Comparison of ENCODE assay signal across 15 cellular contexts in the genomic region with DNA sequence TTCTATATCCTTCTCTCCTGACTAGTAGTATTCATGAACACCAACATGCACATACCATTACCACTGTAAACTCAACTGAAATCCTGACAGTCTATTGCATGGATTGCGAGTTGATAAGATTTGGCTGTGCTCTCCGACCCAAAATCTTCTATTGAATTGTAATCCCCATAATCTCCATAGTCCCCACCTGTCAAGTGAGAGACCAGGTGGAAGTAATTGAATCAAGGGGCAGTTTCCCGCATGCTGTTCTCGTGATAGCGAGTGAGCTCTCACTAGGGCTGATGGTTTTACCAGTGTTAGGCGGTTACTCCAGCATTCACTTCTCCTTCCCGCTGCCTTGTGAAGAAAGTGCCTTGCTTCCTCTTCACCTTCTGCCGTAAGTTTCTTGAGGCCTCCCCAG.
A peak's percentile ranks its signal among the peaks of the same experiment; 100 is the strongest.
DNase-seq lines count a peak whose midpoint lies in the region; ATAC-seq, FAIRE-seq and TF ChIP-seq lines count a peak whose summit lies in the region.
"Had no signal": no experiment of that assay in that cellular context is flagged by ENCODE, and none has a peak within 500 bp of the region (broad histone marks: within the 10 kb centered on the region; RNA-seq: fewer than 3 reads in every experiment).

No MANE protein-coding gene starts in this region.

- H3K4me3 ChIP-seq in GM23338 (no peak overlapping the region), WERI-Rb-1 (ENCODE audit: low read depth, low read length) (no peak overlapping the region), trophoblast cell (ENCODE audit: low read depth, low read length) (no peak overlapping the region)
- H3K4me3 ChIP-seq: HAP-1 had no signal

- H2BK5ac ChIP-seq in trophoblast cell (ENCODE audit: low read depth, low read length, poor library complexity) = no peak overlapping the region

- no peak overlapping the region for H2BK12ac ChIP-seq in trophoblast cell (ENCODE audit: low read length)

- H2AK5ac ChIP-seq in trophoblast cell (ENCODE audit: low read length) = no peak overlapping the region

- H3K14ac ChIP-seq in trophoblast cell (ENCODE audit: low read length) = no peak overlapping the region

- no peaks in the 10 kb centered on the region for H4K20me1 ChIP-seq in GM23338 (replicated peaks; ENCODE audit: insufficient read depth)

- H3K18ac ChIP-seq in trophoblast cell (ENCODE audit: low read length) = no peak overlapping the region

- H3K36me3 ChIP-seq in GM23338 (ENCODE audit: insufficient read depth) (no peaks in the 10 kb centered on the region), WERI-Rb-1 (no peaks in the 10 kb centered on the region), trophoblast cell (ENCODE audit: control insufficient read depth in 1 of 2, insufficient read depth in 2 of 2, low read length in 2 of 2) (no peaks in the 10 kb centered on the region)
- H3K36me3 ChIP-seq: HAP-1 had no signal

- no peak overlapping the region for H3K27ac Mint-ChIP-seq in GM23338
- H3K27ac Mint-ChIP-seq: CD14-positive monocyte; CD8-positive, alpha-beta T cell; HFFc6 had no signal

- no CpG with 5 or more reads among the region's 8 CpGs for WGBS in trophoblast cell (ENCODE audit: extremely low coverage, insufficient coverage, insufficient read length)

- peaks cover 2% of the 10 kb centered on the region for H3K79me1 ChIP-seq in trophoblast cell (ENCODE audit: low read length)

- H3K9ac ChIP-seq in trophoblast cell (ENCODE audit: low read length) = no peak overlapping the region

- no peak overlapping the region for H3K4me2 ChIP-seq in GM23338
- H3K4me2 ChIP-seq in trophoblast cell (ENCODE audit: low read length) = no peak overlapping the region

- ATAC-seq in GM23338 (peak; percentile 21; the same call in 1 of the 3 replicates), HG02885 (IDR thresholded peaks at IDR 0.05; ENCODE audit: poor library complexity, unreplicated experiment) (no peak)
- ATAC-seq: CD8-positive, alpha-beta T cell had no signal

- H4K12ac ChIP-seq in trophoblast cell (ENCODE audit: low read depth, low read length) = no peak overlapping the region

- peaks cover 58% of the 10 kb centered on the region for H3K4me1 Mint-ChIP-seq in GM23338
- H3K4me1 Mint-ChIP-seq: CD14-positive monocyte had no signal

- DNase-seq in D721Med (ENCODE audit: insufficient read length, low spot score) = no peak
- DNase-seq in GM23338 (ENCODE audit: low spot score) = peak; percentile 12
- DNase-seq in WERI-Rb-1 = peak; percentile 29
- DNase-seq in trophoblast cell = peak; percentile 14 to 59
- no peak for DNase-seq in NCI-H128 (lab: John Stamatoyannopoulos, UW; ENCODE audit: unreplicated experiment)
- DNase-seq: CD8-positive, alpha-beta T cell; COR-L47; DND-41; GDM1; GOT3; HFFc6 had no signal

- H3K27me3 Mint-ChIP-seq in GM23338 (ENCODE audit: insufficient read depth, low read depth, poor library complexity) = peaks cover 15% of the 10 kb centered on the region

- H3K9me3 Mint-ChIP-seq in GM23338 = no peaks in the 10 kb centered on the region
- H3K9me3 Mint-ChIP-seq: CD8-positive, alpha-beta T cell had no signal

- H2BK120ac ChIP-seq in trophoblast cell (ENCODE audit: insufficient read depth, low read length, poor library complexity) = no peak overlapping the region

- H3K27ac ChIP-seq in GM23338 (ENCODE audit: low read depth) (no peak overlapping the region), WERI-Rb-1 (no peak overlapping the region), trophoblast cell (ENCODE audit: low read depth, low read length) (no peak overlapping the region)

- no peak overlapping the region for H4K8ac ChIP-seq in trophoblast cell (ENCODE audit: low read depth, low read length)

- TF ChIP-seq CTCF in D721Med (IDR thresholded peaks at IDR 0.05; ENCODE audit: insufficient read depth, missing control alignments) (no peak), GM23338 (conservative IDR thresholded peaks at IDR 0.05; ENCODE audit: low read depth in 2 of 2) (no peak), WERI-Rb-1 (IDR thresholded peaks at IDR 0.05; ENCODE audit: low read depth, low read length) (no peak)

- no peak overlapping the region for H2AFZ ChIP-seq in GM23338
- no peak overlapping the region for H2AFZ ChIP-seq in trophoblast cell (ENCODE audit: insufficient read depth, low read length, poor library complexity)

- H3K27me3 ChIP-seq in GM23338 (ENCODE audit: insufficient read depth) (no peaks in the 10 kb centered on the region), WERI-Rb-1 (ENCODE audit: insufficient read depth, low read depth, severe bottlenecking) (no peaks in the 10 kb centered on the region), trophoblast cell (ENCODE audit: insufficient read depth, low read length) (no peaks in the 10 kb centered on the region)

- peaks cover 5% of the 10 kb centered on the region; the same call in 1 of the 2 replicates for H3K9me2 ChIP-seq in GM23338 (ENCODE audit: insufficient read depth)

- H3K9me3 ChIP-seq in WERI-Rb-1 (ENCODE audit: severe bottlenecking) (no peaks in the 10 kb centered on the region), trophoblast cell (ENCODE audit: insufficient read depth, low read depth, low read length) (no peaks in the 10 kb centered on the region)
- H3K9me3 ChIP-seq: HAP-1 had no signal

- no peak overlapping the region for H3K23ac ChIP-seq in trophoblast cell (ENCODE audit: low read length)

- H3K79me2 ChIP-seq in GM23338 (replicated peaks; ENCODE audit: insufficient read depth) = no peaks in the 10 kb centered on the region
- no peaks in the 10 kb centered on the region for H3K79me2 ChIP-seq in trophoblast cell (ENCODE audit: control insufficient read depth, insufficient read depth, low read length, poor library complexity)

- no peaks in the 10 kb centered on the region for H3K36me3 Mint-ChIP-seq in GM23338 (ENCODE audit: low read depth)
- H3K36me3 Mint-ChIP-seq: CD14-positive monocyte; CD8-positive, alpha-beta T cell had no signal

- H3K4me1 ChIP-seq in GM23338 (ENCODE audit: insufficient read depth) (peaks cover 50% of the 10 kb centered on the region), trophoblast cell (ENCODE audit: control insufficient read depth in 1 of 2, insufficient read depth in 2 of 2, low read length in 2 of 2) (peaks cover 8 to 12% of the 10 kb centered on the region in 2 experiments)

- H3F3A ChIP-seq in GM23338 (replicated peaks; ENCODE audit: low read depth) = no peaks in the 10 kb centered on the region

- H4K91ac ChIP-seq in trophoblast cell (ENCODE audit: low read depth, low read length) = no peak overlapping the region

- no peak overlapping the region for H3K4ac ChIP-seq in trophoblast cell (ENCODE audit: low read depth, low read length)

- no peak overlapping the region for H3K4me3 Mint-ChIP-seq in GM23338
- H3K4me3 Mint-ChIP-seq: CD14-positive monocyte; CD8-positive, alpha-beta T cell; HFFc6 had no signal

- FAIRE-seq in D721Med (lab: Jason Lieb, UNC) = peak; percentile 16
- FAIRE-seq: GM12892 had no signal

TF ChIP-seq in GM23338, 12 proteins besides CTCF, POLR2A, EP300 and RAD21:
- TF ChIP-seq POLR2AphosphoS5 (IDR thresholded peaks at IDR 0.05; ENCODE audit: low read depth) = no peak
- no peak for TF ChIP-seq STAT1 (IDR thresholded peaks at IDR 0.05; ENCODE audit: unreplicated experiment)
- TF ChIP-seq NANOG (IDR thresholded peaks at IDR 0.05; ENCODE audit: borderline replicate concordance) = no peak
- no peak for TF ChIP-seq JUNB (IDR thresholded peaks at IDR 0.05; ENCODE audit: unreplicated experiment)
- no peak for TF ChIP-seq EZH2phosphoT487 (IDR thresholded peaks at IDR 0.05; ENCODE audit: unreplicated experiment)
- TF ChIP-seq, protein P1, sequence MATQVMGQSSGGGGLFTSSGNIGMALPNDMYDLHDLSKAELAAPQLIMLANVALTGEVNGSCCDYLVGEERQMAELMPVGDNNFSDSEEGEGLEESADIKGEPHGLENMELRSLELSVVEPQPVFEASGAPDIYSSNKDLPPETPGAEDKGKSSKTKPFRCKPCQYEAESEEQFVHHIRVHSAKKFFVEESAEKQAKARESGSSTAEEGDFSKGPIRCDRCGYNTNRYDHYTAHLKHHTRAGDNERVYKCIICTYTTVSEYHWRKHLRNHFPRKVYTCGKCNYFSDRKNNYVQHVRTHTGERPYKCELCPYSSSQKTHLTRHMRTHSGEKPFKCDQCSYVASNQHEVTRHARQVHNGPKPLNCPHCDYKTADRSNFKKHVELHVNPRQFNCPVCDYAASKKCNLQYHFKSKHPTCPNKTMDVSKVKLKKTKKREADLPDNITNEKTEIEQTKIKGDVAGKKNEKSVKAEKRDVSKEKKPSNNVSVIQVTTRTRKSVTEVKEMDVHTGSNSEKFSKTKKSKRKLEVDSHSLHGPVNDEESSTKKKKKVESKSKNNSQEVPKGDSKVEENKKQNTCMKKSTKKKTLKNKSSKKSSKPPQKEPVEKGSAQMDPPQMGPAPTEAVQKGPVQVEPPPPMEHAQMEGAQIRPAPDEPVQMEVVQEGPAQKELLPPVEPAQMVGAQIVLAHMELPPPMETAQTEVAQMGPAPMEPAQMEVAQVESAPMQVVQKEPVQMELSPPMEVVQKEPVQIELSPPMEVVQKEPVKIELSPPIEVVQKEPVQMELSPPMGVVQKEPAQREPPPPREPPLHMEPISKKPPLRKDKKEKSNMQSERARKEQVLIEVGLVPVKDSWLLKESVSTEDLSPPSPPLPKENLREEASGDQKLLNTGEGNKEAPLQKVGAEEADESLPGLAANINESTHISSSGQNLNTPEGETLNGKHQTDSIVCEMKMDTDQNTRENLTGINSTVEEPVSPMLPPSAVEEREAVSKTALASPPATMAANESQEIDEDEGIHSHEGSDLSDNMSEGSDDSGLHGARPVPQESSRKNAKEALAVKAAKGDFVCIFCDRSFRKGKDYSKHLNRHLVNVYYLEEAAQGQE (IDR thresholded peaks at IDR 0.05; ENCODE audit: unreplicated experiment) = no peak
- TF ChIP-seq ETS1 (IDR thresholded peaks at IDR 0.05) = no peak
- no peak for TF ChIP-seq EZH2 (IDR thresholded peaks at IDR 0.05; ENCODE audit: low read depth, unreplicated experiment)
TF ChIP-seq in GM23338: peak in this region for 0.

Comparison
In these comparisons a context has a peak if more than half of its experiments do, and no peak if none do; other contexts are left out.
1. DNase-seq: peak in GM23338 (single experiment), WERI-Rb-1 (single experiment) and trophoblast cell (2 of 2); none in D721Med (single experiment) and NCI-H128 (single experiment).